Comparison of ENCODE assay signal across 26 cellular contexts in genomic region chr21:26164311-26164710, GRCh38. TPM values are rescaled to one million over a fixed set of nuclear protein-coding genes. Genes with fewer than 3 reads are reported as not detected.
DNase-seq lines count a peak whose midpoint lies in the region; ATAC-seq, FAIRE-seq and TF ChIP-seq lines count a peak whose summit lies in the region.
"Had no signal": no experiment of that assay in that cellular context is flagged by ENCODE, and none has a peak within 500 bp of the region (broad histone marks: within the 10 kb centered on the region; RNA-seq: fewer than 3 reads in every experiment).

No MANE protein-coding gene starts in this region.

- no peak overlapping the region for H2BK15ac ChIP-seq in mesenchymal stem cell (ENCODE audit: low read depth, poor library complexity, severe bottlenecking)

- DNase-seq in HepG2 (ENCODE audit: low spot score) (no peak), glomerular visceral epithelial cell (ENCODE audit: extremely low spot score) (peak; percentile 35), mesenchymal stem cell (no peak), small intestine (peak; percentile 44), progenitor cell of endocrine pancreas (ENCODE audit: low spot score, unreplicated experiment) (no peak), DMS79 (lab: John Stamatoyannopoulos, UW) (no peak)
- DNase-seq: ACHN; CD4-positive, CD25-positive, alpha-beta regulatory T cell; DMS53; KBM-7; NCI-H1105 treated with DMSO at 0.1 percent for 48 hours; NCI-H146; NCI-H1930; NCI-H446; NCI-H524 treated with DMSO at 0.1 percent for 48 hours; NCI-H774; NK-92 treated with Interleukin-12 subunit alpha and Interleukin-12 subunit beta, amount 100 ng/mL, for 24 hours; PC-3 had no signal

- H3K79me1 ChIP-seq in mesenchymal stem cell (replicated peaks; ENCODE audit: low read length, poor library complexity, severe bottlenecking) = no peaks in the 10 kb centered on the region

- H3K27me3 ChIP-seq in liver (ENCODE audit: control insufficient read depth in 4 of 4, insufficient read depth in 4 of 4, low read length in 3 of 4) = no peaks in the 10 kb centered on the region
- H3K27me3 ChIP-seq in HepG2 (ENCODE audit: control insufficient read depth in 1 of 2, insufficient read depth in 2 of 2, low read length in 2 of 2) = no peaks in the 10 kb centered on the region
- no peaks in the 10 kb centered on the region for H3K27me3 ChIP-seq in mesenchymal stem cell (ENCODE audit: control insufficient read depth in 1 of 2, insufficient read depth in 1 of 2, low read length in 2 of 2)
- no peaks in the 10 kb centered on the region for H3K27me3 ChIP-seq in small intestine (ENCODE audit: control insufficient read depth in 2 of 2, insufficient read depth in 2 of 2, low read length in 2 of 2)
- H3K27me3 ChIP-seq: SJSA1 had no signal

- peaks cover 56% of the 10 kb centered on the region for H3K4me1 Mint-ChIP-seq in progenitor cell of endocrine pancreas (ENCODE audit: low read depth)

- H3K27me3 Mint-ChIP-seq in progenitor cell of endocrine pancreas = no peaks in the 10 kb centered on the region

- ATAC-seq in HepG2 (no peak), HG03139 (IDR thresholded peaks at IDR 0.05; ENCODE audit: unreplicated experiment) (no peak)
- ATAC-seq: GM12878, PC-3, Right ventricle myocardium inferior had no signal

- H2AFZ ChIP-seq in HepG2 (ENCODE audit: low read length) = no peak overlapping the region
- H2AFZ ChIP-seq in mesenchymal stem cell (ENCODE audit: low read depth, low read length) = no peak overlapping the region

- CTCF ChIA-PET in HepG2 (lab: Yijun Ruan, JAX; ENCODE audit: low intra/inter-chr PET ratio, low total read pairs) = no interaction called here

- FAIRE-seq in HepG2 (lab: Jason Lieb, UNC) (no peak), small intestine (lab: Jason Lieb, UNC) (no peak)
- FAIRE-seq: GM12878, H54, HTR-8/SVneo had no signal

- peak overlapping the region; percentile 51 to 65 (median 63) for H3K4me3 ChIP-seq in liver (ENCODE audit: low read depth in 1 of 3, low read length in 3 of 3)
- no peak overlapping the region for H3K4me3 ChIP-seq in HepG2 (replicated peaks in 1 of 3; ENCODE audit: insufficient read depth in 1 of 3, low read depth in 2 of 3, low read length in 3 of 3)
- H3K4me3 ChIP-seq in mesenchymal stem cell (ENCODE audit: insufficient read depth in 1 of 2, low read depth in 1 of 2, low read length in 2 of 2) = no peak overlapping the region
- peak overlapping the region in 1 of 2 donors; percentile 1 for H3K4me3 ChIP-seq in small intestine (ENCODE audit: low read depth in 1 of 2, low read length in 2 of 2)
- H3K4me3 ChIP-seq: GM12878, SJSA1 had no signal

- no peak overlapping the region for H2BK120ac ChIP-seq in mesenchymal stem cell (ENCODE audit: low read depth, low read length)

- H3K23ac ChIP-seq in mesenchymal stem cell (ENCODE audit: low read length in 2 of 2) = no peak overlapping the region

- no peak overlapping the region for H2BK12ac ChIP-seq in mesenchymal stem cell (ENCODE audit: low read length in 2 of 2)

- TF ChIP-seq CTCF in liver (IDR thresholded peaks at IDR 0.05; ENCODE audit: low read depth, low read length, missing input control) = no peak
- TF ChIP-seq CTCF in HepG2 (CRISPR knock-in tag; IDR thresholded peaks at IDR 0.05) = no peak
- TF ChIP-seq CTCF in progenitor cell of endocrine pancreas (IDR thresholded peaks at IDR 0.05; ENCODE audit: unreplicated experiment) = no peak

- no peak for TF ChIP-seq POLR2A in HepG2 (IDR thresholded peaks at IDR 0.05; ENCODE audit: insufficient read depth in 1 of 2, low read depth in 2 of 2, low read length in 2 of 2)

- H3K36me3 Mint-ChIP-seq in progenitor cell of endocrine pancreas (ENCODE audit: insufficient read depth) = peaks cover 1% of the 10 kb centered on the region

- peaks cover 89% of the 10 kb centered on the region for H3K79me2 ChIP-seq in HepG2 (ENCODE audit: insufficient read depth, low read length)

- peaks cover 2% of the 10 kb centered on the region; the same call in 1 of the 2 replicates for H4K20me1 ChIP-seq in HepG2 (ENCODE audit: insufficient read depth, low read length)

- intact Hi-C loops in HepG2 (cut with micrococcal nuclease; ENCODE audit: unreplicated experiment) = loop anchor here (10.0 kb wide), 1 partner anchor 100 kb away; no protein-coding TSS in a partner anchor

- H3K36me3 ChIP-seq in liver (ENCODE audit: control insufficient read depth in 4 of 4, insufficient read depth in 3 of 4, low read depth in 1 of 4, low read length in 3 of 4) (no peaks in the 10 kb centered on the region), HepG2 (replicated peaks in 1 of 2; ENCODE audit: control insufficient read depth in 1 of 2, insufficient read depth in 2 of 2, low read length in 2 of 2) (no peaks in the 10 kb centered on the region), mesenchymal stem cell (ENCODE audit: control insufficient read depth in 1 of 2, insufficient read depth in 2 of 2, low read depth in 1 of 2, low read length in 2 of 2) (peaks cover 3 to 6% of the 10 kb centered on the region in 2 experiments), small intestine (ENCODE audit: control insufficient read depth in 2 of 2, insufficient read depth in 2 of 2, low read length in 2 of 2) (no peaks in the 10 kb centered on the region)

- in situ Hi-C loops in HepG2 (cut with HindIII; ENCODE audit: extremely low pct_ligation_motif_present, low pct_unique_long_range_greater_than_20kb) = no loop called here

- TF ChIP-seq RAD21 in liver (IDR thresholded peaks at IDR 0.05) = peak; percentile 12 to 53
- no peak for TF ChIP-seq RAD21 in HepG2 (CRISPR knock-in tag; IDR thresholded peaks at IDR 0.05)

- H3K27ac Mint-ChIP-seq in progenitor cell of endocrine pancreas = no peak overlapping the region
- H3K27ac Mint-ChIP-seq: CD4-positive, CD25-positive, alpha-beta regulatory T cell had no signal

- H3K4me2 ChIP-seq in HepG2 (ENCODE audit: low read depth, low read length) (no peak overlapping the region), mesenchymal stem cell (ENCODE audit: low read length, poor library complexity, severe bottlenecking) (peak overlapping the region; percentile 28)

- no peak overlapping the region for H4K8ac ChIP-seq in mesenchymal stem cell (ENCODE audit: low read length)

- H2BK5ac ChIP-seq in mesenchymal stem cell (ENCODE audit: low read depth, low read length, poor library complexity, severe bottlenecking) = no peak overlapping the region

- peak overlapping the region; percentile 59 to 70 for H3K9ac ChIP-seq in liver (ENCODE audit: low read depth in 1 of 2, low read length in 2 of 2)
- H3K9ac ChIP-seq in HepG2 (ENCODE audit: insufficient read depth, low read depth, low read length) = no peak overlapping the region
- no peak overlapping the region for H3K9ac ChIP-seq in mesenchymal stem cell (ENCODE audit: low read length)

- 17% methylated on average over 2 of the region's 2 CpGs for WGBS in liver
- WGBS in HepG2 (ENCODE audit: low lambda C conversion rate) = 30% methylated on average over 2 of the region's 2 CpGs
- WGBS in mesenchymal stem cell = 94% methylated on average over 2 of the region's 2 CpGs
- 5 to 43% (median 16%) methylated on average over 2 of the region's 2 CpGs for WGBS in small intestine, 3 donors

- H3K9me3 Mint-ChIP-seq in progenitor cell of endocrine pancreas (ENCODE audit: low read depth) = no peaks in the 10 kb centered on the region
- H3K9me3 Mint-ChIP-seq: CD4-positive, CD25-positive, alpha-beta regulatory T cell had no signal

- no peak overlapping the region for H2AK5ac ChIP-seq in mesenchymal stem cell (ENCODE audit: low read length, severe bottlenecking)

- POLR2A ChIA-PET in HepG2 (lab: Yijun Ruan, JAX) = no interaction called here

- no peak overlapping the region for H3K4ac ChIP-seq in mesenchymal stem cell (ENCODE audit: low read depth in 1 of 2, low read length in 2 of 2)

- TF ChIP-seq EP300 in HepG2 (IDR thresholded peaks at IDR 0.05; ENCODE audit: low read depth in 2 of 2, low read length in 2 of 2) = no peak
- no peak for TF ChIP-seq EP300 in HepG2 (CRISPR knock-in tag; IDR thresholded peaks at IDR 0.05; ENCODE audit: borderline replicate concordance)

- no peak overlapping the region for H3K18ac ChIP-seq in mesenchymal stem cell (ENCODE audit: low read depth in 1 of 2, low read length in 2 of 2)

- H3K9me3 ChIP-seq in liver (ENCODE audit: control insufficient read depth in 4 of 4, low read length in 3 of 4) (no peaks in the 10 kb centered on the region), HepG2 (ENCODE audit: low read length) (no peaks in the 10 kb centered on the region), mesenchymal stem cell (ENCODE audit: control insufficient read depth, low read length) (no peaks in the 10 kb centered on the region), small intestine (ENCODE audit: control insufficient read depth, low read depth) (no peaks in the 10 kb centered on the region)
- H3K9me3 ChIP-seq: SJSA1 had no signal

- H3K27ac ChIP-seq in liver (ENCODE audit: low read depth in 1 of 2, low read length in 2 of 2) (peak overlapping the region; percentile 71 to 79), HepG2 (ENCODE audit: extremely low read length, insufficient read depth, low read length) (no peak overlapping the region), mesenchymal stem cell (ENCODE audit: low read length, poor library complexity, severe bottlenecking) (peak overlapping the region; percentile 85), small intestine (ENCODE audit: low read depth in 1 of 2, low read length in 1 of 2) (no peak overlapping the region)
- H3K27ac ChIP-seq: 22Rv1, SJSA1 had no signal

- H3K4me1 ChIP-seq in liver (ENCODE audit: control insufficient read depth in 4 of 4, insufficient read depth in 4 of 4, low read length in 3 of 4) (peaks cover 6 to 53% (median 45%) of the 10 kb centered on the region in 4 donors), HepG2 (ENCODE audit: insufficient read depth, low read length) (peaks cover 52% of the 10 kb centered on the region), mesenchymal stem cell (ENCODE audit: control insufficient read depth, insufficient read depth, low read depth, low read length) (peaks cover 8% of the 10 kb centered on the region), small intestine (ENCODE audit: control insufficient read depth in 2 of 2, insufficient read depth in 1 of 2, low read depth in 1 of 2, low read length in 1 of 2) (peaks cover 2 to 7% of the 10 kb centered on the region in 2 donors)

- no peak overlapping the region for H4K91ac ChIP-seq in mesenchymal stem cell (ENCODE audit: low read length)

- H3K4me3 Mint-ChIP-seq in progenitor cell of endocrine pancreas (ENCODE audit: low read depth) = no peak overlapping the region
- H3K4me3 Mint-ChIP-seq: CD4-positive, CD25-positive, alpha-beta regulatory T cell had no signal

- H3K14ac ChIP-seq in mesenchymal stem cell (ENCODE audit: low read length in 2 of 2) = no peak overlapping the region

- no TSS peak for BruUV-seq in HepG2 (replicated peaks; lab: Mats Ljungman, UMichigan)

RNA-seq across cellular contexts. Expression of gene APP, which starts 6.3 kb away (rescaled TPM):
- total RNA-seq in liver = 100 to 1,000 TPM in 1 of 2 donors, 10 to 100 TPM in 1; 57.0 to 201 TPM
- polyA plus RNA-seq in liver = 100 to 1,000 TPM in 1 of 2 donors, 10 to 100 TPM in 1; 24.9 to 166 TPM
- total RNA-seq in HepG2 (2016; rRNA removed; fragmentation: Illumina TruSeq; extraction: Trizol) = 33.6 and 70.6 TPM in 2 replicates
- total RNA-seq in HepG2 (2016; cell fraction: cytosol; rRNA removed; fragmentation: Illumina TruSeq; extraction: Trizol; ENCODE audit: low read depth) = 4.5 and 4.6 TPM in 2 replicates
- 27.5 and 74.9 TPM in 2 replicates for total RNA-seq in HepG2 (2016; cell fraction: insoluble cytoplasmic fraction; rRNA removed; fragmentation: Illumina TruSeq; extraction: Trizol)
- 9.0 and 10.2 TPM in 2 replicates for total RNA-seq in HepG2 (2016; cell fraction: membrane; rRNA removed; fragmentation: Illumina TruSeq; extraction: Trizol)
- 82.2 and 98.5 TPM in 2 replicates for total RNA-seq in HepG2 (2016; cell fraction: nucleus; rRNA removed; fragmentation: Illumina TruSeq; extraction: Trizol)
- 262 and 315 TPM in 2 replicates for polyA plus RNA-seq in HepG2 (2011; rRNA removed)
- polyA plus RNA-seq in HepG2 (2011; cell fraction: cytosol; rRNA removed) = 227 and 358 TPM in 2 replicates
- polyA plus RNA-seq in HepG2 (2011; cell fraction: nucleus; rRNA removed) = 144 and 194 TPM in 2 replicates
- 183 and 345 TPM in 2 replicates for polyA plus RNA-seq in HepG2 (2012)
- 4.5 and 4.7 TPM in 2 replicates for polyA plus RNA-seq in HepG2 (2016; cell fraction: cytosol; fragmentation: Illumina TruSeq; extraction: Trizol; ENCODE audit: low read depth)
- 41.3 and 45.6 TPM in 2 replicates for polyA plus RNA-seq in HepG2 (2016; cell fraction: insoluble cytoplasmic fraction; fragmentation: Illumina TruSeq; extraction: Trizol; ENCODE audit: low read depth)
- polyA plus RNA-seq in HepG2 (2016; cell fraction: membrane; fragmentation: Illumina TruSeq; extraction: Trizol; ENCODE audit: low read depth) = 6.6 and 9.0 TPM in 2 replicates
- 116 and 117 TPM in 2 replicates for polyA plus RNA-seq in HepG2 (2016; cell fraction: nucleus; fragmentation: Illumina TruSeq; extraction: Trizol; ENCODE audit: insufficient read depth, low read depth)
- 307 and 343 TPM in 2 replicates for polyA minus RNA-seq in HepG2 (2011; rRNA and poly(A)+ RNA removed; ENCODE audit: low replicate concordance)
- polyA minus RNA-seq in HepG2 (2011; cell fraction: cytosol; rRNA and poly(A)+ RNA removed) = 128 and 205 TPM in 2 replicates
- 217 and 256 TPM in 2 replicates for polyA minus RNA-seq in HepG2 (2011; cell fraction: nucleus; rRNA and poly(A)+ RNA removed)
- polyA plus RNA-seq in mesenchymal stem cell (2013, experiment 1 of 2) = 698 TPM
- polyA plus RNA-seq in mesenchymal stem cell (2013, experiment 2 of 2) = 694 TPM
- polyA plus RNA-seq in small intestine = 100 to 1,000 TPM in 1 of 3 donors, 10 to 100 TPM in 2; 28.6 to 319 (median 32.7) TPM
- total RNA-seq in progenitor cell of endocrine pancreas = 611 and 631 TPM in 2 replicates

Comparison
In these comparisons a context has a peak if more than half of its experiments do, and no peak if none do; other contexts are left out.
1. H3K27ac ChIP-seq: peak in liver (2 of 2) and mesenchymal stem cell (single experiment); none in HepG2 (single experiment) and small intestine (0 of 2).
2. H3K4me3 ChIP-seq: peak in liver (3 of 3); none in HepG2 (0 of 3) and mesenchymal stem cell (0 of 2).
3. H3K9ac ChIP-seq: peak in liver (2 of 2); none in HepG2 (single experiment) and mesenchymal stem cell (single experiment).
4. DNase-seq: peak in glomerular visceral epithelial cell (single experiment) and small intestine (single experiment); none in HepG2 (single experiment), mesenchymal stem cell (single experiment), progenitor cell of endocrine pancreas (single experiment) and DMS79 (single experiment).